Comparison of ENCODE assay signal across 19 cellular contexts in genomic region chr7:119256446-119257131, GRCh38.
DNase-seq lines count a peak whose midpoint lies in the region; ATAC-seq and TF ChIP-seq lines count a peak whose summit lies in the region.
"Had no signal": no experiment of that assay in that cellular context is flagged by ENCODE, and none has a peak within 500 bp of the region (broad histone marks: within the 10 kb centered on the region; RNA-seq: fewer than 3 reads in every experiment).

No MANE protein-coding gene starts in this region.

- POLR2A ChIA-PET in CD4-positive, alpha-beta T cell (lab: Charles Lee): no interaction called here

- ATAC-seq in RWPE2 (ENCODE audit: low read depth) (peak; percentile 67), HG03342 (IDR thresholded peaks at IDR 0.05; ENCODE audit: unreplicated experiment) (no peak)
- no peak for ATAC-seq in CD4-positive, alpha-beta T cell (ENCODE audit: poor library complexity)

- no peak overlapping the region for H3K4me3 Mint-ChIP-seq in CD4-positive, alpha-beta T cell
- H3K4me3 Mint-ChIP-seq: T-helper 2 cell treated with Interferon-gamma antibody and Interleukin-4, amounts not matched to agents 5 μg/mL and 100 μg/mL, for 36 hours had no signal

- TF ChIP-seq CTCF in RWPE2 (IDR thresholded peaks at IDR 0.05; ENCODE audit: poor library complexity, severe bottlenecking): no peak
- TF ChIP-seq CTCF in CD4-positive, alpha-beta T cell (IDR thresholded peaks at IDR 0.05): no peak

- peak; percentile 5 for DNase-seq in NCI-H345 (lab: John Stamatoyannopoulos, UW)
- DNase-seq in NCI-H345 treated with DMSO at 0.1 percent for 48 hours (lab: John Stamatoyannopoulos, UW; ENCODE audit: unreplicated experiment): no peak
- peak; percentile 38 to 67 for DNase-seq in NCI-H446 (lab: John Stamatoyannopoulos, UW)
- no peak for DNase-seq in RWPE2 (ENCODE audit: low spot score)
- no peak for DNase-seq in head of caudate nucleus
- no peak for DNase-seq in activated CD4-positive, alpha-beta T cell treated with anti-CD3 and anti-CD28 coated beads, Interleukin-2, amount 50 U/mL, for 48 hours
- no peak for DNase-seq in CD4-positive, alpha-beta T cell
- DNase-seq: Caco-2, DMS79 treated with DMSO at 0.1 percent for 48 hours, GDM1, GM23248, IMR-90, Kasumi-1, NCI-H1417 treated with DMSO at 0.1 percent for 48 hours, NCI-H524 treated with DMSO at 0.1 percent for 48 hours, SW 1271 had no signal

- no peak overlapping the region for H3K27ac ChIP-seq in RWPE2 (ENCODE audit: poor library complexity, severe bottlenecking)
- H3K27ac ChIP-seq in CD4-positive, alpha-beta T cell (ENCODE audit: low read depth, low read length): no peak overlapping the region
- H3K27ac ChIP-seq: C4-2B, GM23248 had no signal

- H3K4me3 ChIP-seq in RWPE2 (ENCODE audit: severe bottlenecking): no peak overlapping the region
- H3K4me3 ChIP-seq: GM23248 had no signal

- H3K36me3 Mint-ChIP-seq in CD4-positive, alpha-beta T cell (ENCODE audit: low read depth): no peaks in the 10 kb centered on the region

- intact Hi-C loops in head of caudate nucleus (cut with DNase I): no loop called here
- intact Hi-C loops in CD4-positive, alpha-beta T cell (cut with DNase I, micrococcal nuclease): no loop called here

- no peaks in the 10 kb centered on the region for H3K4me1 ChIP-seq in RWPE2 (ENCODE audit: insufficient read depth, poor library complexity, severe bottlenecking)
- H3K4me1 ChIP-seq: Caco-2 had no signal

- no peaks in the 10 kb centered on the region for H3K9me3 ChIP-seq in RWPE2 (ENCODE audit: severe bottlenecking)
- H3K9me3 ChIP-seq in CD4-positive, alpha-beta T cell (ENCODE audit: control insufficient read depth, low read length): no peaks in the 10 kb centered on the region
- H3K9me3 ChIP-seq: Caco-2 had no signal

- peaks cover 3% of the 10 kb centered on the region for H3K27me3 ChIP-seq in RWPE2 (ENCODE audit: insufficient read depth, poor library complexity, severe bottlenecking)
- H3K27me3 ChIP-seq in CD4-positive, alpha-beta T cell (ENCODE audit: control insufficient read depth, insufficient read depth, low read length): no peaks in the 10 kb centered on the region

- no peaks in the 10 kb centered on the region for H3K27me3 Mint-ChIP-seq in CD4-positive, alpha-beta T cell

- no peaks in the 10 kb centered on the region for H3K4me1 Mint-ChIP-seq in CD4-positive, alpha-beta T cell (ENCODE audit: low read depth)

- H3K9me3 Mint-ChIP-seq in CD4-positive, alpha-beta T cell: no peaks in the 10 kb centered on the region
- H3K9me3 Mint-ChIP-seq: T-helper 2 cell treated with Interferon-gamma antibody and Interleukin-4, amounts not matched to agents 5 μg/mL and 100 μg/mL, for 36 hours had no signal

- H3K36me3 ChIP-seq in RWPE2 (ENCODE audit: low read depth): no peaks in the 10 kb centered on the region

- H3K27ac Mint-ChIP-seq in CD4-positive, alpha-beta T cell: no peak overlapping the region
- H3K27ac Mint-ChIP-seq: T-helper 2 cell treated with Interferon-gamma antibody and Interleukin-4, amounts not matched to agents 5 μg/mL and 100 μg/mL, for 36 hours had no signal

- CTCF ChIA-PET in CD4-positive, alpha-beta T cell (lab: Charles Lee): no interaction called here

Comparison
In these comparisons a context has a peak if more than half of its experiments do, and no peak if none do; other contexts are left out.
1. DNase-seq: peak in NCI-H345 (single experiment) and NCI-H446 (2 of 2); none in NCI-H345 treated with DMSO at 0.1 percent for 48 hours (single experiment), RWPE2 (single experiment), head of caudate nucleus (0 of 42), activated CD4-positive, alpha-beta T cell treated with anti-CD3 and anti-CD28 coated beads, Interleukin-2, amount 50 U/mL, for 48 hours (0 of 2) and CD4-positive, alpha-beta T cell (0 of 10).